ENCODE assay signal across 8 cellular contexts in the genomic region with DNA sequence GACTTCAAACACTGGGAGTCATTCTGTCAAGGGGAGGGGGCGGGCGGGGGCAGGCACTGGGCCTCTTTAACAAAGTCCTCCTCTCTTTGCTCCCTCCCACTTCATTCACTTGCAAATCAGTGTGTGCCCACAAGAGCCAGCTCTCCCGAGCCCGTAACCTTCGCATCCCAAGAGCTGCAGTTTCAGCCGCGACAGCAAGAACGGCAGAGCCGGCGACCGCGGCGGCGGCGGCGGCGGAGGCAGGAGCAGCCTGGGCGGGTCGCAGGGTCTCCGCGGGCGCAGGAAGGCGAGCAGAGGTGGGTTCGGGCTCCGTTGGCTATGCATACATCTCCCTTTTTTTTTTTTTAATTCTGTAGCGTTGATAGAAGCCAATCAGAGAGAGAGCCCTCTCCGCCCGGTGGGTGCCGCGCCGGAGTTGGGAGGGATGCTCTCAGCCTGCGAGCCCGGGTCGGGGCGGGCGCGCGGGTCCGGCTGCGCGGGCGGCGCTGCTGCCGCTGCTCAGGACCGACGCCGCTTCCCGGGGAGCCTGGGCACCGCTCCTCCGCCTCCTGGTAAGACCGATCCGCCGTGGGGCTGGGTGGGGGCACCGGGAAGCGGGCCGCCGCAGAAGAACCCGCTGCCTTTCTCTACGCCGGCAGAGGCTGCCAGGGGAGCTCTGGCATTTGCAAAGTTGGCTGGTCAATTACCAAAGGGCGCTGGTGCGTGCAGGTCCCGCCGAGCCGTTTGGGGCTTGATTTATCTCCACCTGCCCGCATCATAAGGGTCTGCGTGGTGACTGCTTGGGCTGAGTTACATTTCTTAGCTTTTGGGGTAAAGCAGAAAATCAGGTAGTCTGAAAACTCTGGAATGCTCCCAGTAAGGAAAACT. TPM values are rescaled to one million over a fixed set of nuclear protein-coding genes. Genes with fewer than 3 reads are reported as not detected.
A peak's percentile ranks its signal among the peaks of the same experiment; 100 is the strongest.
DNase-seq lines count a peak whose midpoint lies in the region; ATAC-seq and TF ChIP-seq lines count a peak whose summit lies in the region.

A gene (plus strand): TSS at position 96 of the 867 bp plus-strand sequence. CDS start 73,788 bp downstream, outside the sequence.

- ATAC-seq in stimulated activated naive CD8-positive, alpha-beta T cell treated with anti-CD3 and anti-CD28 coated beads, Interleukin-15, amount 100 ng/mL, for 72 hours: peak; percentile 33
- no peak for ATAC-seq in GM18858 (IDR thresholded peaks at IDR 0.05; ENCODE audit: unreplicated experiment)
- no peak for ATAC-seq in HG02678 (IDR thresholded peaks at IDR 0.05; ENCODE audit: unreplicated experiment)

- no peaks in the 10 kb centered on the region for H3K36me3 Mint-ChIP-seq in MCF 10A (ENCODE audit: insufficient read depth, unreplicated experiment)

- BruUV-seq in MCF 10A (replicated peaks; lab: Mats Ljungman, UMichigan): no TSS peak

- intact Hi-C loops in MCF 10A (cut with micrococcal nuclease): no loop called here

- POLR2A ChIA-PET in MCF 10A (lab: Yijun Ruan, JAX): no interaction called here

- H3K4me1 Mint-ChIP-seq in MCF 10A (ENCODE audit: insufficient read depth, unreplicated experiment): peaks cover 32% of the 10 kb centered on the region
- H3K4me1 Mint-ChIP-seq in stimulated activated naive CD8-positive, alpha-beta T cell treated with anti-CD3 and anti-CD28 coated beads, Interleukin-15, amount 100 ng/mL, for 72 hours: peaks cover 17% of the 10 kb centered on the region

- peak within 1 kb of the TSS; percentile 69 for H3K4me3 Mint-ChIP-seq in MCF 10A (ENCODE audit: unreplicated experiment)
- H3K4me3 Mint-ChIP-seq in stimulated activated naive CD8-positive, alpha-beta T cell treated with anti-CD3 and anti-CD28 coated beads, Interleukin-15, amount 100 ng/mL, for 72 hours: peak within 1 kb of the TSS; percentile 11 to 35

- H3K27ac Mint-ChIP-seq in MCF 10A (ENCODE audit: low read depth, unreplicated experiment): no peak within 1 kb of the TSS
- no peak within 1 kb of the TSS for H3K27ac Mint-ChIP-seq in stimulated activated naive CD8-positive, alpha-beta T cell treated with anti-CD3 and anti-CD28 coated beads, Interleukin-15, amount 100 ng/mL, for 72 hours

- CTCF ChIA-PET in MCF 10A (lab: Yijun Ruan, JAX): interaction anchor here (0.6 to 6.1 kb wide), 2 partner anchors 39 to 78 kb away, joined by 3 to 20 read pairs; no protein-coding TSS in a partner anchor

- H3K4me3 ChIP-seq in AG09309 (ENCODE audit: control insufficient read depth, low read depth, low read length): peak within 1 kb of the TSS; percentile 47

- H3K9me3 Mint-ChIP-seq in MCF 10A (ENCODE audit: unreplicated experiment): no peaks in the 10 kb centered on the region
- peaks cover 0 to 5% of the 10 kb centered on the region in 2 donors for H3K9me3 Mint-ChIP-seq in stimulated activated naive CD8-positive, alpha-beta T cell treated with anti-CD3 and anti-CD28 coated beads, Interleukin-15, amount 100 ng/mL, for 72 hours

- TF ChIP-seq CTCF in AG09309 (IDR thresholded peaks at IDR 0.05; ENCODE audit: control insufficient read depth, insufficient read depth, low read depth, low read length, missing control alignments) (no peak), MCF 10A (IDR thresholded peaks at IDR 0.05; ENCODE audit: unreplicated experiment) (no peak)

- peaks cover 11% of the 10 kb centered on the region for H3K27me3 Mint-ChIP-seq in MCF 10A (ENCODE audit: insufficient read depth, unreplicated experiment)
- H3K27me3 Mint-ChIP-seq in stimulated activated naive CD8-positive, alpha-beta T cell treated with anti-CD3 and anti-CD28 coated beads, Interleukin-15, amount 100 ng/mL, for 72 hours: peaks cover 61% of the 10 kb centered on the region

- no peak for DNase-seq in AG09309 (ENCODE audit: low read depth)
- DNase-seq in NCI-H1092 (lab: John Stamatoyannopoulos, UW): peak; percentile 41
- no peak for DNase-seq in MCF 10A (ENCODE audit: unreplicated experiment)
- DNase-seq in islet precursor cell: peak; percentile 88
- no peak for DNase-seq in stimulated activated naive CD8-positive, alpha-beta T cell treated with anti-CD3 and anti-CD28 coated beads, Interleukin-15, amount 100 ng/mL, for 72 hours
- no peak for DNase-seq in KG1 (lab: John Stamatoyannopoulos, UW)

RNA-seq across cellular contexts. Expression of the gene that starts here (rescaled TPM):
- not detected in 2 replicates for total RNA-seq in MCF 10A (2022)

Comparison
In these comparisons a context has a peak if more than half of its experiments do, and no peak if none do; other contexts are left out.
1. DNase-seq: peak in NCI-H1092 (single experiment) and islet precursor cell (single experiment); none in AG09309 (single experiment), MCF 10A (single experiment), stimulated activated naive CD8-positive, alpha-beta T cell treated with anti-CD3 and anti-CD28 coated beads, Interleukin-15, amount 100 ng/mL, for 72 hours (0 of 2) and KG1 (single experiment).